8 cellular contexts compared by ENCODE assay signal in the genomic region with DNA sequence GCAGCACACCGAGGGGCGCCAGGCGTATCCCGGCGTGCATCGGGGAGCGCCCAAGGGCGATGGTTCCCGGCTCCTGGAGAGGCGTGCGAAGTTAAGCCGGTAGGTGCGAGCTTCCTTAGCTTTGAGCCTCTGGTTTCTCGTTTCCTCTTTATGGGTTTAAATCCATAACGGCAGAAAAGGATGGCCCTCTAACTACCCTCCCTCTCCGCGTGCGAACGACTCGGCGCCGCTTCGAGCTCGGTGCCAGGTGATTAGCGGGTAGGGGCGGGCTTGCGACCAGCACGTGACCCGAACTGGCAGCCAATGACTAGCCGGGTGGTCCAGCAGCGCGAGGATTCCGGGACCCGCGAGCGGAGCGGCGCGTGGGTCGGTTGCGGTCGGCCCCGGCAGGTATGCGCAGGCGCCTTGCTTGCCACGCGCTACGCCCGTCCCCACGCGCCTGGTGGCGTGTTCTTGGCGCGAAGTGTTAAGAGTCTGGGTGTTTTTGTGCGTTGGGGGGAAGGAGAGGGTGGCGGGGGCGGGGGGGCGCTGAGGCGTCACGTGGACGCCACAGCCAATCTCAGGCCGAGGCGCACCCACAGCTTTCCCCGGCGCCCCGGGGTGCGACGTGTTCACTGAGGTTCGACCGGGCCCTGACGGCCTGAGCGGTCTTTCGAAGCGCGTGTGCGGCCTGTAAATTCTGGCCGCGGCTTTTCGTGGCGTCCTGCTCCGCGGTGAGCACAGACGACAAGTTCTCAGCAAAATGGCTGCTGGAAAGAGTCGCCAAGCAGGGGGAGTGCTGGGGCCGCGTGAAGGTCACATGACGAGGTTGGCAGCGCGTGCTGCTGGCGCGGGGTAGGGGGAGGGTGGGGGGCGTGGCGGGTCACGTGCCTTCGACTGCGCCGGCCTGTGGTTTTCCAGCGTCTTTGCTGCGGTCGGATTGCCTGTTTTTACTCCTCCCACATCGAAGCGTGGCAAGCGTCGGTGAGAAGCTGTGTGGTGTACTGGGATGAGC. TPM values are rescaled to one million over a fixed set of nuclear protein-coding genes. Genes with fewer than 3 reads are reported as not detected.
A peak's percentile ranks its signal among the peaks of the same experiment; 100 is the strongest.
DNase-seq lines count a peak whose midpoint lies in the region; ATAC-seq and TF ChIP-seq lines count a peak whose summit lies in the region.

No MANE protein-coding gene starts in this region.

- H3K27me3 Mint-ChIP-seq in CD4-positive, alpha-beta T cell: no peaks in the 10 kb centered on the region
- H3K27me3 Mint-ChIP-seq in activated CD8-positive, alpha-beta T cell treated with anti-CD3 and anti-CD28 coated beads for 36 hours: peaks cover 4% of the 10 kb centered on the region

- H3K27ac ChIP-seq in CD4-positive, alpha-beta T cell (ENCODE audit: low read depth, low read length): no peak overlapping the region
- H3K27ac ChIP-seq in dorsolateral prefrontal cortex: peak overlapping the region; percentile 74 to 98 (median 95)
- H3K27ac ChIP-seq in right lobe of liver: peak overlapping the region; percentile 54 to 71 (median 64)

- H3K9me3 ChIP-seq in CD4-positive, alpha-beta T cell (ENCODE audit: control insufficient read depth, low read length): no peaks in the 10 kb centered on the region
- no peaks in the 10 kb centered on the region for H3K9me3 ChIP-seq in right lobe of liver

- H3K4me1 Mint-ChIP-seq in CD4-positive, alpha-beta T cell (ENCODE audit: low read depth): peaks cover 32% of the 10 kb centered on the region
- peaks cover 13% of the 10 kb centered on the region for H3K4me1 Mint-ChIP-seq in activated CD8-positive, alpha-beta T cell treated with anti-CD3 and anti-CD28 coated beads for 36 hours (ENCODE audit: low read depth)

- intact Hi-C loops in CD4-positive, alpha-beta T cell (cut with DNase I, micrococcal nuclease): loop anchor here (2.0 to 5.0 kb wide), 4 partner anchors 39 to 351 kb away; a partner anchor contains a TSS
- intact Hi-C loops in activated CD8-positive, alpha-beta T cell treated with anti-CD3 and anti-CD28 coated beads for 36 hours (cut with micrococcal nuclease): no loop called here
- intact Hi-C loops in dorsolateral prefrontal cortex (cut with DNase I): loop anchor here (1.0 to 10.0 kb wide), 7 partner anchors 17 to 153 kb away; a partner anchor contains a TSS
- intact Hi-C loops in right lobe of liver (cut with DNase I): no loop called here

- no peaks in the 10 kb centered on the region for H3K36me3 ChIP-seq in right lobe of liver

- TF ChIP-seq CTCF in CD4-positive, alpha-beta T cell (IDR thresholded peaks at IDR 0.05): no peak
- no peak for TF ChIP-seq CTCF in activated CD8-positive, alpha-beta T cell treated with anti-CD3 and anti-CD28 coated beads for 36 hours (IDR thresholded peaks at IDR 0.05)
- TF ChIP-seq CTCF in dorsolateral prefrontal cortex (IDR thresholded peaks at IDR 0.05 in 54 of 56, conservative IDR thresholded peaks at IDR 0.05 in 2 of 56; ENCODE audit: low read depth in 1 of 56, partially characterized antibody in 56 of 56): peak in 12 of 56 donors; percentile 6 to 24 (median 17)
- TF ChIP-seq CTCF in right lobe of liver (IDR thresholded peaks at IDR 0.05): no peak

- H3K4me3 ChIP-seq in dorsolateral prefrontal cortex (peak overlapping the region; percentile 37 to 89 (median 73)), right lobe of liver (peak overlapping the region; percentile 57 to 68 (median 66))

- ATAC-seq in CD4-positive, alpha-beta T cell (ENCODE audit: poor library complexity): peak; percentile 75
- peak; percentile 74 for ATAC-seq in HG02943 (IDR thresholded peaks at IDR 0.05; ENCODE audit: low read depth, unreplicated experiment)
- peak; percentile 93 for ATAC-seq in activated CD8-positive, alpha-beta T cell treated with anti-CD3 and anti-CD28 coated beads for 36 hours
- ATAC-seq in right lobe of liver: peak; percentile 86 to 89 (median 87)
- no peak for ATAC-seq in GM19035 (IDR thresholded peaks at IDR 0.05; ENCODE audit: unreplicated experiment)

- H3K4me1 ChIP-seq in right lobe of liver: no peaks in the 10 kb centered on the region

- POLR2A ChIA-PET in CD4-positive, alpha-beta T cell (lab: Charles Lee): interaction anchor here (0.5 to 2.3 kb wide), 8 partner anchors 12 to 652 kb away, joined by 3 to 46 read pairs (median 3); a partner anchor contains a TSS
- POLR2A ChIA-PET in activated CD8-positive, alpha-beta T cell treated with anti-CD3 and anti-CD28 coated beads for 36 hours (lab: Charles Lee): interaction anchor here (0.5 to 2.3 kb wide), 4 partner anchors 11 to 45 kb away, joined by 3 to 17 read pairs (median 4); a partner anchor contains a TSS

- TF ChIP-seq POLR2A in right lobe of liver (IDR thresholded peaks at IDR 0.05): no peak

- peaks cover 10% of the 10 kb centered on the region for H3K9me3 Mint-ChIP-seq in CD4-positive, alpha-beta T cell
- peaks cover 5% of the 10 kb centered on the region for H3K9me3 Mint-ChIP-seq in activated CD8-positive, alpha-beta T cell treated with anti-CD3 and anti-CD28 coated beads for 36 hours

- no peaks in the 10 kb centered on the region for H3K36me3 Mint-ChIP-seq in CD4-positive, alpha-beta T cell (ENCODE audit: low read depth)
- peaks cover 6% of the 10 kb centered on the region for H3K36me3 Mint-ChIP-seq in activated CD8-positive, alpha-beta T cell treated with anti-CD3 and anti-CD28 coated beads for 36 hours (ENCODE audit: low read depth)

- WGBS in right lobe of liver (ENCODE audit: insufficient coverage, low coverage, low lambda C conversion rate, missing lambda C conversion rate): 1% methylated on average over 15 of the region's 104 CpGs

- peak overlapping the region; percentile 73 for H3K27ac Mint-ChIP-seq in CD4-positive, alpha-beta T cell
- peak overlapping the region; percentile 83 for H3K27ac Mint-ChIP-seq in activated CD8-positive, alpha-beta T cell treated with anti-CD3 and anti-CD28 coated beads for 36 hours

- no peaks in the 10 kb centered on the region for H3K27me3 ChIP-seq in CD4-positive, alpha-beta T cell (ENCODE audit: control insufficient read depth, insufficient read depth, low read length)
- H3K27me3 ChIP-seq in dorsolateral prefrontal cortex (no peaks in the 10 kb centered on the region), right lobe of liver (no peaks in the 10 kb centered on the region)

- H3K4me3 Mint-ChIP-seq in CD4-positive, alpha-beta T cell: peak overlapping the region; percentile 69
- H3K4me3 Mint-ChIP-seq in activated CD8-positive, alpha-beta T cell treated with anti-CD3 and anti-CD28 coated beads for 36 hours: peak overlapping the region; percentile 70

- CTCF ChIA-PET in CD4-positive, alpha-beta T cell (lab: Charles Lee): interaction anchor here (1.0 kb wide), 1 partner anchor 18 kb away, joined by 5 read pairs; no protein-coding TSS in a partner anchor
- CTCF ChIA-PET in activated CD8-positive, alpha-beta T cell treated with anti-CD3 and anti-CD28 coated beads for 36 hours (lab: Charles Lee): interaction anchor here (1.0 kb wide), 1 partner anchor 18 kb away, joined by 3 read pairs; no protein-coding TSS in a partner anchor

- peak; percentile 46 to 81 (median 64) for DNase-seq in CD4-positive, alpha-beta T cell
- peak; percentile 87 for DNase-seq in NCI-H69 (lab: John Stamatoyannopoulos, UW)
- peak; percentile 88 for DNase-seq in activated CD8-positive, alpha-beta T cell treated with anti-CD3 and anti-CD28 coated beads for 36 hours
- peak; percentile 76 to 91 (median 86) for DNase-seq in dorsolateral prefrontal cortex
- peak; percentile 80 to 89 (median 81) for DNase-seq in right lobe of liver
- DNase-seq in stimulated activated CD4-positive, alpha-beta T cell treated with anti-CD3 and anti-CD28 coated beads, Interleukin-2, amount 100 ng/mL, for 24 hours: peak; percentile 78 to 79

RNA-seq across cellular contexts. Expression of a gene that starts 38.7 kb away (rescaled TPM):
- 10 to 100 TPM; 31.0 to 33.9 TPM for total RNA-seq in CD4-positive, alpha-beta T cell
- total RNA-seq in activated CD8-positive, alpha-beta T cell treated with anti-CD3 and anti-CD28 coated beads for 36 hours: 10 to 100 TPM; 30.7 to 32.6 TPM
- total RNA-seq in dorsolateral prefrontal cortex (100 to 1,000 TPM in 10 of 120 experiments, 10 to 100 TPM in 110; 63.5 to 108 (median 82.2) TPM), right lobe of liver (10 to 100 TPM; 10.9 to 17.2 (median 12.1) TPM)

Comparison
In these comparisons a context has a peak if more than half of its experiments do, and no peak if none do; other contexts are left out.
1. intact Hi-C loops: an anchor here in CD4-positive, alpha-beta T cell (2.0 to 5.0 kb wide) and dorsolateral prefrontal cortex (1.0 to 10.0 kb wide); none called in activated CD8-positive, alpha-beta T cell treated with anti-CD3 and anti-CD28 coated beads for 36 hours and right lobe of liver.